In the genomic region with DNA sequence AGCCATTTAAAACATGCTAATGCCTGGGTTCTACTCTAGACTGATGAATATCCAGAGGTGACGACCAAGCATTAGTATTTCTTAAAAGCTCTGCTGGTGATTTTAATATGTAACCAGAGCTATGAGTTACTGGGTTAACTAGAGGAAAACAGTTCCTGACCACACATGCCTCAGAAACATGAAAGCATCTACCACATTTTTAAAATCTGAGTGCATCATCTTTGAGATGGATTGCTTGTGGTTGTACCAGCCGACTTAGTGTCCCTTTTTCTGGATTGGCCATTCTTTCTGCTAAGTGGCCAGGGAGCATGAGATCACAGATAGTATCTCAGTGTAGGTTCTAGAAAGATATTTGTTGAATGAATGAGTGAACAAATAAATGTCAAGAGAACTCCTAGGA, we compare ENCODE assay signal across 17 cellular contexts.
DNase-seq lines count a peak whose midpoint lies in the region; ATAC-seq lines count a peak whose summit lies in the region.
"Had no signal": no experiment of that assay in that cellular context is flagged by ENCODE, and none has a peak within 500 bp of the region (broad histone marks: within the 10 kb centered on the region; RNA-seq: fewer than 3 reads in every experiment).

No MANE protein-coding gene starts in this region.

- no peak overlapping the region for H3K27ac Mint-ChIP-seq in natural killer cell treated with Interleukin-12 subunit alpha and Interleukin-12 subunit beta and Interleukin-15 and Interleukin-18, amount 100 ng/mL, for 72 hours
- H3K27ac Mint-ChIP-seq: CD14-positive monocyte; CD8-positive, alpha-beta T cell; HFFc6 had no signal

- H2AFZ ChIP-seq in GM23248, result no peak overlapping the region

- DNase-seq in AG08395 (ENCODE audit: low spot score) (peak; percentile 41), GM23248 (peak; percentile 20), astrocyte of the hippocampus (ENCODE audit: low read depth, low spot score) (peak; percentile 22), retina (peak; percentile 27)
- DNase-seq in natural killer cell treated with Interleukin-12 subunit alpha and Interleukin-12 subunit beta and Interleukin-15 and Interleukin-18, amount 100 ng/mL, for 72 hours (ENCODE audit: low spot score), result no peak
- DNase-seq: 8988T; CD8-positive, alpha-beta T cell; COR-L47; DMS153; DMS79 treated with DMSO at 0.1 percent for 48 hours; EL; HCEC 1CT; HFFc6 had no signal

- H3K9me3 ChIP-seq in GM23248 (ENCODE audit: low read depth), result no peaks in the 10 kb centered on the region

- peaks cover 73% of the 10 kb centered on the region for H3K27me3 ChIP-seq in GM23248 (replicated peaks; ENCODE audit: insufficient read depth)

- no peak overlapping the region for H3K4me3 ChIP-seq in GM23248

- peaks cover 2 to 22% of the 10 kb centered on the region in 2 donors for H3K27me3 Mint-ChIP-seq in natural killer cell treated with Interleukin-12 subunit alpha and Interleukin-12 subunit beta and Interleukin-15 and Interleukin-18, amount 100 ng/mL, for 72 hours

- H3K36me3 ChIP-seq in GM23248 (ENCODE audit: low read depth), result no peaks in the 10 kb centered on the region

- H3K4me2 ChIP-seq in GM23248 (ENCODE audit: unreplicated experiment), result no peak overlapping the region

- 7 to 10% methylated on average over 2 of the region's 2 CpGs for WGBS in GM23248 (ENCODE audit: low coverage in 1 of 2, low lambda C conversion rate in 2 of 2, missing lambda C conversion rate in 2 of 2), 2 experiments

- H3K9me3 Mint-ChIP-seq in natural killer cell treated with Interleukin-12 subunit alpha and Interleukin-12 subunit beta and Interleukin-15 and Interleukin-18, amount 100 ng/mL, for 72 hours, result peaks cover 5% of the 10 kb centered on the region
- H3K9me3 Mint-ChIP-seq: HFFc6 had no signal

- in situ Hi-C loops in GM23248 (cut with MboI), result no loop called here

- no peak overlapping the region for H3K27ac ChIP-seq in GM23248
- H3K27ac ChIP-seq: HL-60 had no signal

- H3K79me2 ChIP-seq in GM23248 (ENCODE audit: insufficient read depth), result no peaks in the 10 kb centered on the region

- H3K4me1 Mint-ChIP-seq in natural killer cell treated with Interleukin-12 subunit alpha and Interleukin-12 subunit beta and Interleukin-15 and Interleukin-18, amount 100 ng/mL, for 72 hours (ENCODE audit: low read depth in 2 of 2), result no peaks in the 10 kb centered on the region
- H3K4me1 Mint-ChIP-seq: CD14-positive monocyte had no signal

- no peak overlapping the region for H3K4me3 Mint-ChIP-seq in natural killer cell treated with Interleukin-12 subunit alpha and Interleukin-12 subunit beta and Interleukin-15 and Interleukin-18, amount 100 ng/mL, for 72 hours
- H3K4me3 Mint-ChIP-seq: CD14-positive monocyte; CD8-positive, alpha-beta T cell; HFFc6 had no signal

- H3F3A ChIP-seq in GM23248 (ENCODE audit: insufficient read depth), result no peaks in the 10 kb centered on the region

- H3K36me3 Mint-ChIP-seq in natural killer cell treated with Interleukin-12 subunit alpha and Interleukin-12 subunit beta and Interleukin-15 and Interleukin-18, amount 100 ng/mL, for 72 hours, result no peaks in the 10 kb centered on the region
- H3K36me3 Mint-ChIP-seq: CD14-positive monocyte; CD8-positive, alpha-beta T cell had no signal

- no peak for ATAC-seq in GM19395 (IDR thresholded peaks at IDR 0.05; ENCODE audit: unreplicated experiment)
- no peak for ATAC-seq in HG03108 (IDR thresholded peaks at IDR 0.05; ENCODE audit: unreplicated experiment)
- ATAC-seq in natural killer cell treated with Interleukin-12 subunit alpha and Interleukin-12 subunit beta and Interleukin-15 and Interleukin-18, amount 100 ng/mL, for 72 hours, result no peak
- ATAC-seq: CD8-positive, alpha-beta T cell had no signal

- H3K9me2 ChIP-seq in GM23248 (ENCODE audit: insufficient read depth), result no peaks in the 10 kb centered on the region

- H4K20me1 ChIP-seq in GM23248 (ENCODE audit: insufficient read depth), result no peaks in the 10 kb centered on the region

- H3K9ac ChIP-seq in GM23248, result no peak overlapping the region

- no peaks in the 10 kb centered on the region for H3K4me1 ChIP-seq in GM23248 (ENCODE audit: insufficient read depth)
